In the genomic region with DNA sequence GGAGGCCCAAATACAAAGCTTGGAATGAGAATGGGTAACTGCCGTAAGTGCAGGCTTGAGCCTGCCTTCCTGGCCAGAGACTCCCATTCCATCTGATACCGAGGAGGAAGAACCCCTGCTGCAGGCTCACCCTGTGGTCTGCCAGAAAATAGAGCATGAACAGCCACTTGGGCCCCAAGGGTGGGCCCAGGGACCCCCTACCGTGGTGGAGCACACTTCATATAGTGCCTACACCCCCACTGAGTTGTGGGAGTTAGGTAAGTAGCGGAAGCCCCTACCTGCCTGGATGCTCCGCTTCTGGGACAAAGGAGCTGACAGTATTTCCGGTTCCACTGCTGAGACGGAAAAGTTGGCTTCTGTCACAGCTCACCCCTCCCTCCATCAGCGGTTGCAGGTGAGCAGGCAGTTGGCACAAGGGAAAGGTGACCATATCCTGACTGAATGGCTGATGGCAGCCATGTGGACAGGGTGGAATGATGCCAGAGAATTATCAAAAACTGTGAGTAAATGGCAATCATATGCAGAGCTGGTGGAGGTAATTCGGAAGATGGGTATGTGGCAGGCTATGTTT, we compare ENCODE assay signal across 33 cellular contexts. TPM values are rescaled to one million over a fixed set of nuclear protein-coding genes. Genes with fewer than 3 reads are reported as not detected.
DNase-seq lines count a peak whose midpoint lies in the region; ATAC-seq, FAIRE-seq and TF ChIP-seq lines count a peak whose summit lies in the region.
"Had no signal": no experiment of that assay in that cellular context is flagged by ENCODE, and none has a peak within 500 bp of the region (broad histone marks: within the 10 kb centered on the region; RNA-seq: fewer than 3 reads in every experiment).

No MANE protein-coding gene starts in this region.

- H4K20me1 ChIP-seq in H1 (replicated peaks in 1 of 2; ENCODE audit: control insufficient read depth in 1 of 2, insufficient read depth in 2 of 2, low read length in 2 of 2) (peaks cover 0 to 1% of the 10 kb centered on the region in 2 experiments), osteoblast (ENCODE audit: insufficient read depth, low read length) (no peaks in the 10 kb centered on the region)
- H4K20me1 ChIP-seq: BLaER1 treated with 17β-estradiol and CSF1 and Interleukin-3, amounts not matched to agents 10 nM and 100 nM had no signal

- H2BK120ac ChIP-seq in H1 (replicated peaks; ENCODE audit: low read depth, low read length), result no peak overlapping the region

- H3K79me1 ChIP-seq in H1 (ENCODE audit: low read depth, low read length), result no peaks in the 10 kb centered on the region

- intact Hi-C loops in heart left ventricle (cut with DNase I), result no loop called here
- intact Hi-C loops in sigmoid colon (cut with DNase I), result no loop called here

- H2BK12ac ChIP-seq in H1 (ENCODE audit: low read depth, low read length), result no peak overlapping the region

- DNase-seq in DMS153 treated with DMSO at 0.1 percent for 48 hours (lab: John Stamatoyannopoulos, UW; ENCODE audit: unreplicated experiment) (peak; percentile 32), NCI-H774 (lab: John Stamatoyannopoulos, UW) (peak; percentile 20), H1 (ENCODE audit: low read depth in 1 of 2, low spot score in 2 of 2) (no peak), osteoblast (ENCODE audit: insufficient read length, low spot score, missing footprints) (peak; percentile 17), heart left ventricle (no peak), sigmoid colon (no peak)
- no peak for DNase-seq in stimulated activated naive CD8-positive, alpha-beta T cell treated with anti-CD3 and anti-CD28 coated beads, Interleukin-15, amount 100 ng/mL, for 72 hours
- DNase-seq: activated CD4-positive, alpha-beta T cell treated with anti-CD3 and anti-CD28 coated beads, Interleukin-2, amount 50 U/mL, for 4 hours; activated CD8-positive, alpha-beta memory T cell treated with anti-CD3 and anti-CD28 coated beads, Interleukin-2, amount 50 U/mL, for 4 hours; activated naive CD4-positive, alpha-beta T cell treated with anti-CD3 and anti-CD28 coated beads, Interleukin-2, amount 50 U/mL, for 16 hours; amygdala; cortex of kidney; DMS79; effector memory CD8-positive, alpha-beta T cell; gastrocnemius medialis; GF-D8; hypothalamus; immature natural killer cell; KG1; left lung; mesendoderm; naive B cell; NCI-H1436; NCI-H2171; NCI-H510A treated with DMSO at 0.1 percent for 48 hours; ovary; retina; stimulated activated CD4-positive, alpha-beta T cell treated with anti-CD3 and anti-CD28 coated beads, Interleukin-2, amount 100 ng/mL, for 24 hours; T-helper 1 cell had no signal

- H3K79me2 ChIP-seq in H1 (ENCODE audit: control insufficient read depth in 1 of 2, insufficient read depth in 2 of 2, low read length in 2 of 2) (no peaks in the 10 kb centered on the region), osteoblast (ENCODE audit: insufficient read depth, low read length) (no peaks in the 10 kb centered on the region)

- TF ChIP-seq CTCF in H1 (IDR thresholded peaks at IDR 0.05; ENCODE audit: control extremely low read depth in 1 of 3, insufficient read depth in 1 of 3, low read depth in 1 of 3, low read length in 3 of 3) (no peak), osteoblast (IDR thresholded peaks at IDR 0.05; ENCODE audit: extremely low read depth, low read depth, low read length) (no peak), heart left ventricle (IDR thresholded peaks at IDR 0.05) (no peak), sigmoid colon (IDR thresholded peaks at IDR 0.05) (no peak)

- H3K27me3 ChIP-seq in H1 (replicated peaks in 1 of 4; ENCODE audit: control insufficient read depth in 3 of 4, extremely low read depth in 1 of 4, insufficient read depth in 3 of 4, low read length in 3 of 4) (no peaks in the 10 kb centered on the region), osteoblast (ENCODE audit: insufficient read depth, low read length) (no peaks in the 10 kb centered on the region), heart left ventricle (no peaks in the 10 kb centered on the region), sigmoid colon (no peaks in the 10 kb centered on the region)
- H3K27me3 ChIP-seq: BLaER1 treated with 17β-estradiol and CSF1 and Interleukin-3, amounts not matched to agents 10 nM and 100 nM; gastrocnemius medialis; left lung; ovary had no signal

- H2AK5ac ChIP-seq in H1 (ENCODE audit: low read depth, low read length), result no peak overlapping the region

- H4K8ac ChIP-seq in H1 (ENCODE audit: extremely low read depth, insufficient read depth, low read length), result peak overlapping the region; percentile 5; the same call in 1 of the 2 replicates

- no peak overlapping the region for H4K91ac ChIP-seq in H1 (replicated peaks; ENCODE audit: insufficient read length, low read length)

- no peaks in the 10 kb centered on the region for H3K23me2 ChIP-seq in H1 (ENCODE audit: low read depth, low read length)

- no peak for ATAC-seq in heart left ventricle
- no peak for ATAC-seq in stimulated activated naive CD8-positive, alpha-beta T cell treated with anti-CD3 and anti-CD28 coated beads, Interleukin-15, amount 100 ng/mL, for 72 hours
- ATAC-seq: effector memory CD8-positive, alpha-beta T cell; gastrocnemius medialis; left lung had no signal

- CTCF ChIA-PET in H1 (lab: Charles Lee; ENCODE audit: partially characterized antibody), result interaction anchor here (1.5 kb wide), 1 partner anchor 11 kb away, joined by 3 read pairs; the partner anchor contains the start of gene C2orf42

- no peaks in the 10 kb centered on the region for H3K4me1 Mint-ChIP-seq in stimulated activated naive CD8-positive, alpha-beta T cell treated with anti-CD3 and anti-CD28 coated beads, Interleukin-15, amount 100 ng/mL, for 72 hours
- H3K4me1 Mint-ChIP-seq: immature natural killer cell had no signal

- H3K4me3 Mint-ChIP-seq in stimulated activated naive CD8-positive, alpha-beta T cell treated with anti-CD3 and anti-CD28 coated beads, Interleukin-15, amount 100 ng/mL, for 72 hours, result no peak overlapping the region
- H3K4me3 Mint-ChIP-seq: activated T-helper 1 cell treated with anti-CD3 and anti-CD28 coated beads, Interleukin-12 subunit alpha, Interleukin-12 subunit beta, Interleukin-2, Interleukin-4 antibody, amounts not matched to agents 30 ng/mL and 10 ng/mL and 1 ng/mL, durations not matched to agents 14 hours and 24 hours and 36 hours; effector memory CD8-positive, alpha-beta T cell; immature natural killer cell; naive B cell had no signal

- no peak overlapping the region for H2BK15ac ChIP-seq in H1 (ENCODE audit: low read length)

- no peak overlapping the region for H2BK20ac ChIP-seq in H1 (ENCODE audit: low read length)

- TF ChIP-seq RAD21 in H1 (IDR thresholded peaks at IDR 0.05 in 1 of 2, conservative IDR thresholded peaks at IDR 0.05 in 1 of 2; ENCODE audit: low read depth in 2 of 2, low read length in 2 of 2), result no peak

- H3K4me1 ChIP-seq in H1 (replicated peaks in 1 of 4; ENCODE audit: control insufficient read depth in 3 of 4, insufficient read depth in 4 of 4, low read length in 3 of 4), result no peaks in the 10 kb centered on the region; a peak in 1 of 7 replicates
- no peaks in the 10 kb centered on the region for H3K4me1 ChIP-seq in osteoblast (ENCODE audit: insufficient read depth, low read length)
- H3K4me1 ChIP-seq in heart left ventricle, result no peaks in the 10 kb centered on the region
- H3K4me1 ChIP-seq in sigmoid colon, result no peaks in the 10 kb centered on the region
- H3K4me1 ChIP-seq: gastrocnemius medialis, left lung had no signal

- H3K9me3 Mint-ChIP-seq in stimulated activated naive CD8-positive, alpha-beta T cell treated with anti-CD3 and anti-CD28 coated beads, Interleukin-15, amount 100 ng/mL, for 72 hours, result no peaks in the 10 kb centered on the region
- H3K9me3 Mint-ChIP-seq: effector memory CD8-positive, alpha-beta T cell; immature natural killer cell had no signal

- H2AFZ ChIP-seq in H1 (ENCODE audit: low read length) (no peak overlapping the region), osteoblast (ENCODE audit: low read length) (no peak overlapping the region)

- no peak overlapping the region for H4K5ac ChIP-seq in H1 (ENCODE audit: insufficient read length, low read depth, low read length)

- H3K4ac ChIP-seq in H1 (replicated peaks; ENCODE audit: insufficient read length, low read depth, low read length), result no peak overlapping the region

- peak overlapping the region in 1 of 2 donors; percentile 87 for H3K27ac Mint-ChIP-seq in stimulated activated naive CD8-positive, alpha-beta T cell treated with anti-CD3 and anti-CD28 coated beads, Interleukin-15, amount 100 ng/mL, for 72 hours
- H3K27ac Mint-ChIP-seq: activated T-helper 1 cell treated with anti-CD3 and anti-CD28 coated beads, Interleukin-12 subunit alpha, Interleukin-12 subunit beta, Interleukin-2, Interleukin-4 antibody, amounts not matched to agents 30 ng/mL and 10 ng/mL and 1 ng/mL, durations not matched to agents 14 hours and 24 hours and 36 hours; effector memory CD8-positive, alpha-beta T cell; immature natural killer cell; naive B cell had no signal

- H3K9me3 ChIP-seq in H1 (ENCODE audit: insufficient read depth in 2 of 2, low read depth in 1 of 2, low read length in 1 of 2) (no peaks in the 10 kb centered on the region), osteoblast (ENCODE audit: low read depth, low read length) (no peaks in the 10 kb centered on the region), heart left ventricle (no peaks in the 10 kb centered on the region), sigmoid colon (no peaks in the 10 kb centered on the region)
- H3K9me3 ChIP-seq: BLaER1 treated with 17β-estradiol and CSF1 and Interleukin-3, amounts not matched to agents 10 nM and 100 nM; gastrocnemius medialis; left lung; ovary had no signal

- H3K27ac ChIP-seq in H1 (ENCODE audit: low read depth, low read length), result no peak overlapping the region
- no peak overlapping the region for H3K27ac ChIP-seq in osteoblast (ENCODE audit: low read depth, low read length)
- H3K27ac ChIP-seq in heart left ventricle, result no peak overlapping the region
- no peak overlapping the region for H3K27ac ChIP-seq in sigmoid colon
- H3K27ac ChIP-seq: BLaER1 treated with 17β-estradiol and CSF1 and Interleukin-3, amounts not matched to agents 10 nM and 100 nM; gastrocnemius medialis; left lung; ovary had no signal

- no peaks in the 10 kb centered on the region for H3K27me3 Mint-ChIP-seq in stimulated activated naive CD8-positive, alpha-beta T cell treated with anti-CD3 and anti-CD28 coated beads, Interleukin-15, amount 100 ng/mL, for 72 hours
- H3K27me3 Mint-ChIP-seq: effector memory CD8-positive, alpha-beta T cell; naive B cell had no signal

- H3K14ac ChIP-seq in H1 (ENCODE audit: insufficient read length), result no peak overlapping the region

- H3K4me2 ChIP-seq in H1 (ENCODE audit: insufficient read depth in 1 of 2, low read depth in 2 of 2, low read length in 2 of 2), result no peak overlapping the region
- H3K4me2 ChIP-seq in osteoblast (ENCODE audit: insufficient read depth, low read length), result no peak overlapping the region
- H3K4me2 ChIP-seq: BLaER1 treated with 17β-estradiol and CSF1 and Interleukin-3, amounts not matched to agents 10 nM and 100 nM; smooth muscle cell had no signal

- POLR2A ChIA-PET in H1 (lab: Charles Lee; ENCODE audit: partially characterized antibody), result interaction anchor here (0.8 to 2.0 kb wide), 13 partner anchors 9 to 116 kb away, joined by 3 to 10 read pairs (median 3); partner anchors contain the start of genes C2orf42 and FAM136A

- TF ChIP-seq EP300 in H1 (IDR thresholded peaks at IDR 0.05; ENCODE audit: borderline replicate concordance in 1 of 2, low read depth in 2 of 2, low read length in 2 of 2) (no peak), sigmoid colon (IDR thresholded peaks at IDR 0.05) (no peak)

- H3K4me3 ChIP-seq in H1 (ENCODE audit: extremely low read depth in 1 of 4, insufficient read depth in 2 of 4, low read depth in 3 of 4, low read length in 4 of 4) (no peak overlapping the region), osteoblast (ENCODE audit: insufficient read depth, low read length) (no peak overlapping the region), heart left ventricle (no peak overlapping the region), sigmoid colon (no peak overlapping the region)
- H3K4me3 ChIP-seq: BLaER1 treated with 17β-estradiol and CSF1 and Interleukin-3, amounts not matched to agents 10 nM and 100 nM; gastrocnemius medialis; left lung; ovary; smooth muscle cell had no signal

- no peak for FAIRE-seq in H1 (lab: Jason Lieb, UNC)
- FAIRE-seq: GM19239 had no signal

- 87% methylated on average over 9 of the region's 9 CpGs; no CpG with 5 or more reads in 1 of the 2 experiments for WGBS in H1 (ENCODE audit: extremely low coverage in 1 of 2, insufficient coverage in 1 of 2, insufficient read length in 1 of 2, insufficient replicate concordance in 2 of 2, low coverage in 1 of 2, low lambda C conversion rate in 2 of 2, missing lambda C conversion rate in 1 of 2), 2 experiments
- 79 to 83% (median 81%) methylated on average over 7 to 9 of the region's 9 CpGs for WGBS in heart left ventricle, 4 donors
- 61 to 88% methylated on average over 9 of the region's 9 CpGs for WGBS in sigmoid colon, 2 donors

- H3K36me3 ChIP-seq in H1 (ENCODE audit: control insufficient read depth in 2 of 4, insufficient read depth in 4 of 4, low read length in 3 of 4), result no peaks in the 10 kb centered on the region
- no peaks in the 10 kb centered on the region for H3K36me3 ChIP-seq in osteoblast (ENCODE audit: insufficient read depth, low read length)
- peaks cover 0 to 2% (median 0%) of the 10 kb centered on the region in 9 donors for H3K36me3 ChIP-seq in heart left ventricle
- H3K36me3 ChIP-seq in sigmoid colon, result no peaks in the 10 kb centered on the region
- H3K36me3 ChIP-seq: gastrocnemius medialis, left lung, ovary had no signal

- H3K23ac ChIP-seq in H1 (ENCODE audit: insufficient read length), result no peak overlapping the region

- 0 out of 2 replicates have a peak overlapping the region, but pooled peaks have one; percentile 8 for H2BK5ac ChIP-seq in H1 (ENCODE audit: low read depth, low read length)

- H3K9ac ChIP-seq in H1 (replicated peaks in 1 of 4; ENCODE audit: extremely low read depth in 1 of 4, low read depth in 3 of 4, low read length in 3 of 4), result no peak overlapping the region
- H3K9ac ChIP-seq: BLaER1 treated with 17β-estradiol and CSF1 and Interleukin-3, amounts not matched to agents 10 nM and 100 nM had no signal

- H3K56ac ChIP-seq in H1 (replicated peaks; ENCODE audit: insufficient read length, low read depth, low read length), result no peak overlapping the region

- no peak overlapping the region for H3K18ac ChIP-seq in H1 (ENCODE audit: extremely low read depth, low read length)

- no peak for TF ChIP-seq POLR2A in H1 (IDR thresholded peaks at IDR 0.05; ENCODE audit: control extremely low read depth in 1 of 2, low read depth in 2 of 2, low read length in 2 of 2)
- TF ChIP-seq POLR2A in heart left ventricle (IDR thresholded peaks at IDR 0.05), result no peak
- TF ChIP-seq POLR2A in sigmoid colon (IDR thresholded peaks at IDR 0.05), result no peak

RNA-seq across cellular contexts. Expression of gene C2orf42, which starts 11.5 kb away (rescaled TPM):
- total RNA-seq in H1 (2021; fragmentation: NEBNext Ultra II Directional; extraction: Animal tissue kit (Norgen Biotek cat#: 25700)), result 9.4 and 10.7 TPM in 2 replicates
- 3.9 and 4.7 TPM in 2 replicates for polyA plus RNA-seq in H1 (2011; rRNA removed)
- polyA plus RNA-seq in H1 (2011; cell fraction: cytosol; rRNA removed), result 5.9 TPM
- polyA plus RNA-seq in H1 (2011; cell fraction: nucleus; rRNA removed), result 11.2 TPM
- 5.9 to 7.6 TPM (median 6.9 TPM) in 4 replicates for polyA plus RNA-seq in H1 (2012, experiment 1 of 2)
- polyA plus RNA-seq in H1 (2012, experiment 2 of 2), result 2.3 TPM
- polyA plus RNA-seq in H1 (2013, experiment 1 of 2), result 4.9 TPM
- 4.5 TPM for polyA plus RNA-seq in H1 (2013, experiment 2 of 2)
- polyA minus RNA-seq in H1 (2011; rRNA and poly(A)+ RNA removed), result 21.7 and 27.5 TPM in 2 replicates
- polyA minus RNA-seq in H1 (2011; cell fraction: cytosol; rRNA and poly(A)+ RNA removed), result 11.7 TPM
- 21.0 TPM for polyA minus RNA-seq in H1 (2011; cell fraction: nucleus; rRNA and poly(A)+ RNA removed)
- 24.5 and 25.0 TPM in 2 replicates for total RNA-seq in osteoblast
- total RNA-seq in heart left ventricle, result 10 to 100 TPM in 5 of 9 donors, 1 to 10 TPM in 4; 6.2 to 14.9 (median 10.9) TPM
- polyA plus RNA-seq in heart left ventricle, result 1 to 10 TPM; 3.5 to 6.5 TPM
- 10 to 100 TPM in 3 of 4 donors, 1 to 10 TPM in 1; 8.8 to 24.3 (median 21.8) TPM for total RNA-seq in sigmoid colon
- polyA plus RNA-seq in sigmoid colon, result 1 to 10 TPM; 5.1 to 8.5 (median 5.4) TPM

RNA-seq across cellular contexts. Expression of gene TIA1, which starts 46.1 kb away (rescaled TPM):
- total RNA-seq in H1 (2021; fragmentation: NEBNext Ultra II Directional; extraction: Animal tissue kit (Norgen Biotek cat#: 25700)), result 152 and 181 TPM in 2 replicates
- polyA plus RNA-seq in H1 (2011; rRNA removed), result 44.5 and 58.6 TPM in 2 replicates
- polyA plus RNA-seq in H1 (2011; cell fraction: cytosol; rRNA removed), result 98.7 TPM
- 190 TPM for polyA plus RNA-seq in H1 (2011; cell fraction: nucleus; rRNA removed)
- polyA plus RNA-seq in H1 (2012, experiment 1 of 2), result 111 to 151 TPM (median 137 TPM) in 4 replicates
- 8.8 TPM for polyA plus RNA-seq in H1 (2012, experiment 2 of 2)
- polyA plus RNA-seq in H1 (2013, experiment 1 of 2), result 107 TPM
- 83.9 TPM for polyA plus RNA-seq in H1 (2013, experiment 2 of 2)
- 210 and 327 TPM in 2 replicates for polyA minus RNA-seq in H1 (2011; rRNA and poly(A)+ RNA removed)
- 128 TPM for polyA minus RNA-seq in H1 (2011; cell fraction: cytosol; rRNA and poly(A)+ RNA removed)
- polyA minus RNA-seq in H1 (2011; cell fraction: nucleus; rRNA and poly(A)+ RNA removed), result 172 TPM
- 87.6 and 92.5 TPM in 2 replicates for total RNA-seq in osteoblast
- 10 to 100 TPM; 26.1 to 53.0 (median 42.1) TPM for total RNA-seq in heart left ventricle
- polyA plus RNA-seq in heart left ventricle, result 10 to 100 TPM; 18.7 to 47.7 TPM
- total RNA-seq in sigmoid colon, result 100 to 1,000 TPM in 2 of 4 donors, 10 to 100 TPM in 2; 94.8 to 132 (median 105) TPM
- 10 to 100 TPM in 2 of 3 donors, 1 to 10 TPM in 1; 9.7 to 41.6 (median 12.6) TPM for polyA plus RNA-seq in sigmoid colon

RNA-seq across cellular contexts. Expression of gene PCYOX1, which starts 55.6 kb away (rescaled TPM):
- total RNA-seq in H1 (2021; fragmentation: NEBNext Ultra II Directional; extraction: Animal tissue kit (Norgen Biotek cat#: 25700)), result 41.9 and 48.5 TPM in 2 replicates
- polyA plus RNA-seq in H1 (2011; rRNA removed), result 6.6 and 9.1 TPM in 2 replicates
- polyA plus RNA-seq in H1 (2011; cell fraction: cytosol; rRNA removed), result 11.8 TPM
- 13.0 TPM for polyA plus RNA-seq in H1 (2011; cell fraction: nucleus; rRNA removed)
- 21.2 to 36.9 TPM (median 23.7 TPM) in 4 replicates for polyA plus RNA-seq in H1 (2012, experiment 1 of 2)
- polyA plus RNA-seq in H1 (2012, experiment 2 of 2), result 2.2 TPM
- 59.2 TPM for polyA plus RNA-seq in H1 (2013, experiment 1 of 2)
- polyA plus RNA-seq in H1 (2013, experiment 2 of 2), result 60.9 TPM
- 27.0 and 36.1 TPM in 2 replicates for polyA minus RNA-seq in H1 (2011; rRNA and poly(A)+ RNA removed)
- 10.3 TPM for polyA minus RNA-seq in H1 (2011; cell fraction: cytosol; rRNA and poly(A)+ RNA removed)
- polyA minus RNA-seq in H1 (2011; cell fraction: nucleus; rRNA and poly(A)+ RNA removed), result 27.3 TPM
- total RNA-seq in osteoblast, result 74.2 and 82.2 TPM in 2 replicates
- total RNA-seq in heart left ventricle, result 10 to 100 TPM; 53.2 to 91.5 (median 78.1) TPM
- 10 to 100 TPM; 19.3 TPM for polyA plus RNA-seq in heart left ventricle
- 10 to 100 TPM; 46.8 to 66.2 (median 57.7) TPM for total RNA-seq in sigmoid colon
- 10 to 100 TPM in 1 of 3 donors, 1 to 10 TPM in 2; 4.2 to 14.1 (median 5.5) TPM for polyA plus RNA-seq in sigmoid colon

Comparison
In these comparisons a context has a peak if more than half of its experiments do, and no peak if none do; other contexts are left out.
1. DNase-seq: peak in DMS153 treated with DMSO at 0.1 percent for 48 hours (single experiment), NCI-H774 (single experiment) and osteoblast (single experiment); none in H1 (0 of 2), heart left ventricle (0 of 5), stimulated activated naive CD8-positive, alpha-beta T cell treated with anti-CD3 and anti-CD28 coated beads, Interleukin-15, amount 100 ng/mL, for 72 hours (0 of 2) and sigmoid colon (single experiment).